1 cellular context compared by ENCODE assay signal in genomic region chr22:20807315-20807752, GRCh38.
TF ChIP-seq lines count a peak whose summit lies in the region.

No MANE protein-coding gene starts in this region.

TF ChIP-seq in K562, 482 proteins besides CTCF, POLR2A, EP300 and RAD21 (continued from another document and continues in another):
- TF ChIP-seq, protein P1, sequence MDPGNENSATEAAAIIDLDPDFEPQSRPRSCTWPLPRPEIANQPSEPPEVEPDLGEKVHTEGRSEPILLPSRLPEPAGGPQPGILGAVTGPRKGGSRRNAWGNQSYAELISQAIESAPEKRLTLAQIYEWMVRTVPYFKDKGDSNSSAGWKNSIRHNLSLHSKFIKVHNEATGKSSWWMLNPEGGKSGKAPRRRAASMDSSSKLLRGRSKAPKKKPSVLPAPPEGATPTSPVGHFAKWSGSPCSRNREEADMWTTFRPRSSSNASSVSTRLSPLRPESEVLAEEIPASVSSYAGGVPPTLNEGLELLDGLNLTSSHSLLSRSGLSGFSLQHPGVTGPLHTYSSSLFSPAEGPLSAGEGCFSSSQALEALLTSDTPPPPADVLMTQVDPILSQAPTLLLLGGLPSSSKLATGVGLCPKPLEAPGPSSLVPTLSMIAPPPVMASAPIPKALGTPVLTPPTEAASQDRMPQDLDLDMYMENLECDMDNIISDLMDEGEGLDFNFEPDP (CRISPR knock-in tag; IDR thresholded peaks at IDR 0.05), result 0 out of 2 replicates have a peak, but pooled peaks have one; percentile 9
- TF ChIP-seq KHSRP (IDR thresholded peaks at IDR 0.05), result no peak
- TF ChIP-seq, protein P2, sequence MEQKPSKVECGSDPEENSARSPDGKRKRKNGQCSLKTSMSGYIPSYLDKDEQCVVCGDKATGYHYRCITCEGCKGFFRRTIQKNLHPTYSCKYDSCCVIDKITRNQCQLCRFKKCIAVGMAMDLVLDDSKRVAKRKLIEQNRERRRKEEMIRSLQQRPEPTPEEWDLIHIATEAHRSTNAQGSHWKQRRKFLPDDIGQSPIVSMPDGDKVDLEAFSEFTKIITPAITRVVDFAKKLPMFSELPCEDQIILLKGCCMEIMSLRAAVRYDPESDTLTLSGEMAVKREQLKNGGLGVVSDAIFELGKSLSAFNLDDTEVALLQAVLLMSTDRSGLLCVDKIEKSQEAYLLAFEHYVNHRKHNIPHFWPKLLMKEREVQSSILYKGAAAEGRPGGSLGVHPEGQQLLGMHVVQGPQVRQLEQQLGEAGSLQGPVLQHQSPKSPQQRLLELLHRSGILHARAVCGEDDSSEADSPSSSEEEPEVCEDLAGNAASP (IDR thresholded peaks at IDR 0.05), result no peak
- TF ChIP-seq NUFIP1 (IDR thresholded peaks at IDR 0.05; ENCODE audit: partially characterized antibody), result peak; percentile 58
- 0 out of 2 replicates have a peak, but pooled peaks have one; percentile 27 for TF ChIP-seq KLF13 (tag; IDR thresholded peaks at IDR 0.05; ENCODE audit: borderline replicate concordance, low read depth)
- TF ChIP-seq BACH1 (tag; IDR thresholded peaks at IDR 0.05), result peak; percentile 97
- TF ChIP-seq FOS (IDR thresholded peaks at IDR 0.05; ENCODE audit: extremely low read depth, insufficient read length), result peak; percentile 48
- no peak for TF ChIP-seq NCOA6 (IDR thresholded peaks at IDR 0.05)
- TF ChIP-seq CSDE1 (IDR thresholded peaks at IDR 0.05), result no peak
- TF ChIP-seq IRF2 (CRISPR knock-in tag; IDR thresholded peaks at IDR 0.05), result no peak
- no peak for TF ChIP-seq EGR1 (conservative IDR thresholded peaks at IDR 0.05)
- no peak for TF ChIP-seq MCM3 (IDR thresholded peaks at IDR 0.05)
- TF ChIP-seq, protein P3, sequence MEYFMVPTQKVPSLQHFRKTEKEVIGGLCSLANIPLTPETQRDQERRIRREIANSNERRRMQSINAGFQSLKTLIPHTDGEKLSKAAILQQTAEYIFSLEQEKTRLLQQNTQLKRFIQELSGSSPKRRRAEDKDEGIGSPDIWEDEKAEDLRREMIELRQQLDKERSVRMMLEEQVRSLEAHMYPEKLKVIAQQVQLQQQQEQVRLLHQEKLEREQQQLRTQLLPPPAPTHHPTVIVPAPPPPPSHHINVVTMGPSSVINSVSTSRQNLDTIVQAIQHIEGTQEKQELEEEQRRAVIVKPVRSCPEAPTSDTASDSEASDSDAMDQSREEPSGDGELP (CRISPR knock-in tag; IDR thresholded peaks at IDR 0.05; ENCODE audit: borderline replicate concordance), result 0 out of 2 replicates have a peak, but pooled peaks have one; percentile 21
- TF ChIP-seq ATF7 (IDR thresholded peaks at IDR 0.05), result peak; percentile 42; the same call in 1 of the 2 replicates
- TF ChIP-seq DPF2 (IDR thresholded peaks at IDR 0.05), result peak; percentile 85
- no peak for TF ChIP-seq SMAD1 (IDR thresholded peaks at IDR 0.05; ENCODE audit: low read depth, low read length, partially characterized antibody)
- TF ChIP-seq, protein P4, sequence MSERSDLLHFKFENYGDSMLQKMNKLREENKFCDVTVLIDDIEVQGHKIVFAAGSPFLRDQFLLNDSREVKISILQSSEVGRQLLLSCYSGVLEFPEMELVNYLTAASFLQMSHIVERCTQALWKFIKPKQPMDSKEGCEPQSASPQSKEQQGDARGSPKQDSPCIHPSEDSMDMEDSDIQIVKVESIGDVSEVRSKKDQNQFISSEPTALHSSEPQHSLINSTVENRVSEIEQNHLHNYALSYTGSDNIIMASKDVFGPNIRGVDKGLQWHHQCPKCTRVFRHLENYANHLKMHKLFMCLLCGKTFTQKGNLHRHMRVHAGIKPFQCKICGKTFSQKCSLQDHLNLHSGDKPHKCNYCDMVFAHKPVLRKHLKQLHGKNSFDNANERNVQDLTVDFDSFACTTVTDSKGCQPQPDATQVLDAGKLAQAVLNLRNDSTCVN (CRISPR knock-in tag; IDR thresholded peaks at IDR 0.05), result no peak
- peak; percentile 91 for TF ChIP-seq NFE2 (IDR thresholded peaks at IDR 0.05; ENCODE audit: low read depth)
- no peak; the same call in 1 of the 2 replicates for TF ChIP-seq TCF3 (CRISPR knock-in tag; IDR thresholded peaks at IDR 0.05)
- TF ChIP-seq PBX2 (CRISPR knock-in tag; IDR thresholded peaks at IDR 0.05; ENCODE audit: low read depth), result no peak
- TF ChIP-seq PBX2 (tag; conservative IDR thresholded peaks at IDR 0.05; ENCODE audit: low read depth), result peak; percentile 67
- no peak for TF ChIP-seq ZNF175 (CRISPR knock-in tag; IDR thresholded peaks at IDR 0.05; ENCODE audit: low read depth)
- TF ChIP-seq IRF1 (CRISPR knock-in tag; IDR thresholded peaks at IDR 0.05; ENCODE audit: borderline replicate concordance), result no peak
- TF ChIP-seq SMARCB1 (IDR thresholded peaks at IDR 0.05; ENCODE audit: insufficient read length, low read depth), result no peak
- no peak for TF ChIP-seq RB1 (IDR thresholded peaks at IDR 0.05; ENCODE audit: low read depth)
- no peak for TF ChIP-seq ZBTB12 (CRISPR knock-in tag; IDR thresholded peaks at IDR 0.05)
- no peak for TF ChIP-seq DEAF1 (CRISPR knock-in tag; IDR thresholded peaks at IDR 0.05)
- TF ChIP-seq JUN (IDR thresholded peaks at IDR 0.05; ENCODE audit: borderline replicate concordance, low read depth, low read length), result peak; percentile 83
- no peak for TF ChIP-seq JUN (CRISPR knock-in tag; IDR thresholded peaks at IDR 0.05; ENCODE audit: borderline replicate concordance)
- peak; percentile 70; the same call in 1 of the 2 replicates for TF ChIP-seq CEBPG (CRISPR knock-in tag; IDR thresholded peaks at IDR 0.05)
- peak; percentile 84 to 87 for TF ChIP-seq CEBPG (tag; conservative IDR thresholded peaks at IDR 0.05 in 1 of 2, IDR thresholded peaks at IDR 0.05 in 1 of 2)
- TF ChIP-seq TRIM24 (IDR thresholded peaks at IDR 0.05), result 0 out of 4 replicates have a peak, but pooled peaks of 1 of the 2 experiments have one; percentile 30
- TF ChIP-seq, protein P5, sequence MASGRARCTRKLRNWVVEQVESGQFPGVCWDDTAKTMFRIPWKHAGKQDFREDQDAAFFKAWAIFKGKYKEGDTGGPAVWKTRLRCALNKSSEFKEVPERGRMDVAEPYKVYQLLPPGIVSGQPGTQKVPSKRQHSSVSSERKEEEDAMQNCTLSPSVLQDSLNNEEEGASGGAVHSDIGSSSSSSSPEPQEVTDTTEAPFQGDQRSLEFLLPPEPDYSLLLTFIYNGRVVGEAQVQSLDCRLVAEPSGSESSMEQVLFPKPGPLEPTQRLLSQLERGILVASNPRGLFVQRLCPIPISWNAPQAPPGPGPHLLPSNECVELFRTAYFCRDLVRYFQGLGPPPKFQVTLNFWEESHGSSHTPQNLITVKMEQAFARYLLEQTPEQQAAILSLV (tag; IDR thresholded peaks at IDR 0.05), result peak; percentile 72
- TF ChIP-seq, protein P6, sequence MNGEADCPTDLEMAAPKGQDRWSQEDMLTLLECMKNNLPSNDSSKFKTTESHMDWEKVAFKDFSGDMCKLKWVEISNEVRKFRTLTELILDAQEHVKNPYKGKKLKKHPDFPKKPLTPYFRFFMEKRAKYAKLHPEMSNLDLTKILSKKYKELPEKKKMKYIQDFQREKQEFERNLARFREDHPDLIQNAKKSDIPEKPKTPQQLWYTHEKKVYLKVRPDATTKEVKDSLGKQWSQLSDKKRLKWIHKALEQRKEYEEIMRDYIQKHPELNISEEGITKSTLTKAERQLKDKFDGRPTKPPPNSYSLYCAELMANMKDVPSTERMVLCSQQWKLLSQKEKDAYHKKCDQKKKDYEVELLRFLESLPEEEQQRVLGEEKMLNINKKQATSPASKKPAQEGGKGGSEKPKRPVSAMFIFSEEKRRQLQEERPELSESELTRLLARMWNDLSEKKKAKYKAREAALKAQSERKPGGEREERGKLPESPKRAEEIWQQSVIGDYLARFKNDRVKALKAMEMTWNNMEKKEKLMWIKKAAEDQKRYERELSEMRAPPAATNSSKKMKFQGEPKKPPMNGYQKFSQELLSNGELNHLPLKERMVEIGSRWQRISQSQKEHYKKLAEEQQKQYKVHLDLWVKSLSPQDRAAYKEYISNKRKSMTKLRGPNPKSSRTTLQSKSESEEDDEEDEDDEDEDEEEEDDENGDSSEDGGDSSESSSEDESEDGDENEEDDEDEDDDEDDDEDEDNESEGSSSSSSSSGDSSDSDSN (IDR thresholded peaks at IDR 0.05; ENCODE audit: borderline replicate concordance in 1 of 2, low read depth in 2 of 2, low read length in 2 of 2), result no peak
- peak; percentile 68 for TF ChIP-seq MAX (CRISPR knock-in tag; IDR thresholded peaks at IDR 0.05)
- TF ChIP-seq CBFA2T3 (IDR thresholded peaks at IDR 0.05), result peak; percentile 45; the same call in 1 of the 2 replicates
- peak; percentile 45 to 51; a peak in 1 of 4 replicates for TF ChIP-seq FOXK2 (conservative IDR thresholded peaks at IDR 0.05 in 1 of 2, IDR thresholded peaks at IDR 0.05 in 1 of 2; ENCODE audit: low read depth in 2 of 2)
- TF ChIP-seq, protein P7, sequence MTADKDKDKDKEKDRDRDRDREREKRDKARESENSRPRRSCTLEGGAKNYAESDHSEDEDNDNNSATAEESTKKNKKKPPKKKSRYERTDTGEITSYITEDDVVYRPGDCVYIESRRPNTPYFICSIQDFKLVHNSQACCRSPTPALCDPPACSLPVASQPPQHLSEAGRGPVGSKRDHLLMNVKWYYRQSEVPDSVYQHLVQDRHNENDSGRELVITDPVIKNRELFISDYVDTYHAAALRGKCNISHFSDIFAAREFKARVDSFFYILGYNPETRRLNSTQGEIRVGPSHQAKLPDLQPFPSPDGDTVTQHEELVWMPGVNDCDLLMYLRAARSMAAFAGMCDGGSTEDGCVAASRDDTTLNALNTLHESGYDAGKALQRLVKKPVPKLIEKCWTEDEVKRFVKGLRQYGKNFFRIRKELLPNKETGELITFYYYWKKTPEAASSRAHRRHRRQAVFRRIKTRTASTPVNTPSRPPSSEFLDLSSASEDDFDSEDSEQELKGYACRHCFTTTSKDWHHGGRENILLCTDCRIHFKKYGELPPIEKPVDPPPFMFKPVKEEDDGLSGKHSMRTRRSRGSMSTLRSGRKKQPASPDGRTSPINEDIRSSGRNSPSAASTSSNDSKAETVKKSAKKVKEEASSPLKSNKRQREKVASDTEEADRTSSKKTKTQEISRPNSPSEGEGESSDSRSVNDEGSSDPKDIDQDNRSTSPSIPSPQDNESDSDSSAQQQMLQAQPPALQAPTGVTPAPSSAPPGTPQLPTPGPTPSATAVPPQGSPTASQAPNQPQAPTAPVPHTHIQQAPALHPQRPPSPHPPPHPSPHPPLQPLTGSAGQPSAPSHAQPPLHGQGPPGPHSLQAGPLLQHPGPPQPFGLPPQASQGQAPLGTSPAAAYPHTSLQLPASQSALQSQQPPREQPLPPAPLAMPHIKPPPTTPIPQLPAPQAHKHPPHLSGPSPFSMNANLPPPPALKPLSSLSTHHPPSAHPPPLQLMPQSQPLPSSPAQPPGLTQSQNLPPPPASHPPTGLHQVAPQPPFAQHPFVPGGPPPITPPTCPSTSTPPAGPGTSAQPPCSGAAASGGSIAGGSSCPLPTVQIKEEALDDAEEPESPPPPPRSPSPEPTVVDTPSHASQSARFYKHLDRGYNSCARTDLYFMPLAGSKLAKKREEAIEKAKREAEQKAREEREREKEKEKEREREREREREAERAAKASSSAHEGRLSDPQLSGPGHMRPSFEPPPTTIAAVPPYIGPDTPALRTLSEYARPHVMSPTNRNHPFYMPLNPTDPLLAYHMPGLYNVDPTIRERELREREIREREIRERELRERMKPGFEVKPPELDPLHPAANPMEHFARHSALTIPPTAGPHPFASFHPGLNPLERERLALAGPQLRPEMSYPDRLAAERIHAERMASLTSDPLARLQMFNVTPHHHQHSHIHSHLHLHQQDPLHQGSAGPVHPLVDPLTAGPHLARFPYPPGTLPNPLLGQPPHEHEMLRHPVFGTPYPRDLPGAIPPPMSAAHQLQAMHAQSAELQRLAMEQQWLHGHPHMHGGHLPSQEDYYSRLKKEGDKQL (CRISPR knock-in tag; IDR thresholded peaks at IDR 0.05; ENCODE audit: borderline replicate concordance), result no peak
- TF ChIP-seq CBFB (CRISPR knock-in tag; IDR thresholded peaks at IDR 0.05), result peak; percentile 47; the same call in 1 of the 2 replicates
- TF ChIP-seq HDAC1 (IDR thresholded peaks at IDR 0.05), result peak in 1 of 2 experiments; percentile 78; a peak in 2 of 4 replicates
- peak; percentile 99 for TF ChIP-seq ZNF316 (IDR thresholded peaks at IDR 0.05)
